In the genomic region with DNA sequence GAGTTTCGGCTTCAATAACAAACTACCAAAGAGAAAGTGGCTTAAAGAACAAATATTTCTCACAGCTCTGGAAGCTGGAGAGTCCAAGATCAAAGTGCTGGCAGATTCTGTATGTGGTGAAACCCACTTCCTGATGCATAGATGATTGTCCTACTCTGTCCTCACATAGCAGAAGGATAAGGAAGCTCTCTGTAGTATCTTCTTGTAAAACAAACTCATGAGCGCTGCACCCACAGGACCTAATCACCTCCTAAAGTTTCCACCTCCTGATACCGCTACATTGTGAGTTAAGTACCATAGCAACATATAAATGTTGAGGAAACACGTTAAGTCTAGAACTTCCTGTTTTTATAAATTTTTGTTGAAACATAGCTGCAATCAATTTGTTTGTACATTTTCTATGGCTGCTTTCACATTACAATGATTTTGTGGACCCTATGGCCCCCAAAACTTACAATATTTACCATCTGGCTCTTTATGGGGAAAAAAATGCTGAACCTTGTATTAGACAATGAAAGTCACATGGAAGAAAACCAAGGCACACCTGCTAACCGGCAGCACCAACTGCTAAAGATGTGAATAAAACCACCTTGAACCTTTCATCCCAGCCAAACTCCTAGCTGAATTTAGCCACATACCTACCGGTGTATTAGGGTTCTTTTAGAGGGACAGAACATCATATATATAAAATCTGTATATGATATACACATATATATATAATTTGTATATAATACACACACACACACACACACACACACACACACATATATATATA, we compare ENCODE assay signal across 15 cellular contexts.
DNase-seq lines count a peak whose midpoint lies in the region; ATAC-seq and TF ChIP-seq lines count a peak whose summit lies in the region.
"Had no signal": no experiment of that assay in that cellular context is flagged by ENCODE, and none has a peak within 500 bp of the region (broad histone marks: within the 10 kb centered on the region; RNA-seq: fewer than 3 reads in every experiment).

No MANE protein-coding gene starts in this region.

- peaks cover 4% of the 10 kb centered on the region for H3K4me1 ChIP-seq in Loucy (ENCODE audit: insufficient read depth, low read length, poor library complexity, severe bottlenecking)
- H3K4me1 ChIP-seq: testis had no signal

- H3K4me1 Mint-ChIP-seq in activated T-cell treated with anti-CD3 and anti-CD28 coated beads, Interleukin-2, amount 50 U/mL, for 24 hours (ENCODE audit: low read depth): peaks cover 14% of the 10 kb centered on the region
- H3K4me1 Mint-ChIP-seq in T-helper 17 cell: peaks cover 3% of the 10 kb centered on the region
- H3K4me1 Mint-ChIP-seq in stimulated activated naive B cell treated with anti-CD40 and anti-IgM and Interleukin-4, amounts not matched to agents 10 μg/mL and 1 μg/mL and 100 μg/mL, for 72 hours: peaks cover 0 to 12% of the 10 kb centered on the region in 2 donors
- H3K4me1 Mint-ChIP-seq in activated CD8-positive, alpha-beta memory T cell treated with anti-CD3 and anti-CD28 coated beads, Interleukin-2, amount 10 ng/mL, durations not matched to agents 7 days and 5 days: no peaks in the 10 kb centered on the region

- no peak for TF ChIP-seq CTCF in Loucy (conservative IDR thresholded peaks at IDR 0.05; ENCODE audit: low read length)

- no peak overlapping the region for H3K9ac ChIP-seq in Loucy (ENCODE audit: low read depth, low read length, poor library complexity, severe bottlenecking)

- H3K9me3 ChIP-seq in Loucy (ENCODE audit: insufficient read depth, low read depth, low read length) (no peaks in the 10 kb centered on the region), T-helper 17 cell (ENCODE audit: control insufficient read depth, low read length, poor library complexity, severe bottlenecking) (no peaks in the 10 kb centered on the region)
- H3K9me3 ChIP-seq: testis had no signal

- H4K20me1 ChIP-seq in Loucy (ENCODE audit: insufficient read depth, low read length, poor library complexity, severe bottlenecking): no peaks in the 10 kb centered on the region

- H3K79me2 ChIP-seq in Loucy (ENCODE audit: insufficient read depth, low read length): no peaks in the 10 kb centered on the region

- H3K36me3 Mint-ChIP-seq in activated T-cell treated with anti-CD3 and anti-CD28 coated beads, Interleukin-2, amount 50 U/mL, for 24 hours (ENCODE audit: low read depth): no peaks in the 10 kb centered on the region
- H3K36me3 Mint-ChIP-seq in T-helper 17 cell (ENCODE audit: low read depth): no peaks in the 10 kb centered on the region
- no peaks in the 10 kb centered on the region for H3K36me3 Mint-ChIP-seq in stimulated activated naive B cell treated with anti-CD40 and anti-IgM and Interleukin-4, amounts not matched to agents 10 μg/mL and 1 μg/mL and 100 μg/mL, for 72 hours
- no peaks in the 10 kb centered on the region for H3K36me3 Mint-ChIP-seq in activated CD8-positive, alpha-beta memory T cell treated with anti-CD3 and anti-CD28 coated beads, Interleukin-2, amount 10 ng/mL, durations not matched to agents 7 days and 5 days

- H2AFZ ChIP-seq in Loucy (ENCODE audit: low read length): peak overlapping the region; percentile 69; the same call in 1 of the 2 replicates

- DNase-seq in activated T-cell treated with anti-CD3 and anti-CD28 coated beads, Interleukin-2, amount 50 U/mL, for 24 hours: no peak
- DNase-seq in activated T-cell treated with anti-CD3 and anti-CD28 coated beads, Interleukin-2, amount 50 U/mL, for 48 hours: no peak
- DNase-seq in T-helper 17 cell (no peak), GM03348 (ENCODE audit: low spot score) (no peak)
- DNase-seq in stimulated activated naive B cell treated with anti-CD40 and anti-IgM and Interleukin-4, amounts not matched to agents 10 μg/mL and 1 μg/mL and 100 μg/mL, for 72 hours: no peak
- DNase-seq in activated CD8-positive, alpha-beta memory T cell treated with anti-CD3 and anti-CD28 coated beads, Interleukin-2, amount 10 ng/mL, durations not matched to agents 7 days and 5 days: no peak
- DNase-seq: ACHN; activated CD4-positive, alpha-beta T cell treated with anti-CD3 and anti-CD28 coated beads, Interleukin-2, amount 50 U/mL, for 48 hours; hypothalamus; left colon; NCI-H187 treated with DMSO at 0.1 percent for 48 hours; NCI-H510A treated with DMSO at 0.1 percent for 48 hours; testis had no signal

- H3K9me3 Mint-ChIP-seq in activated T-cell treated with anti-CD3 and anti-CD28 coated beads, Interleukin-2, amount 50 U/mL, for 24 hours: peaks cover 2% of the 10 kb centered on the region
- no peaks in the 10 kb centered on the region for H3K9me3 Mint-ChIP-seq in stimulated activated naive B cell treated with anti-CD40 and anti-IgM and Interleukin-4, amounts not matched to agents 10 μg/mL and 1 μg/mL and 100 μg/mL, for 72 hours
- H3K9me3 Mint-ChIP-seq in activated CD8-positive, alpha-beta memory T cell treated with anti-CD3 and anti-CD28 coated beads, Interleukin-2, amount 10 ng/mL, durations not matched to agents 7 days and 5 days (ENCODE audit: low read depth): peaks cover 8% of the 10 kb centered on the region

- no peaks in the 10 kb centered on the region for H3K27me3 Mint-ChIP-seq in activated T-cell treated with anti-CD3 and anti-CD28 coated beads, Interleukin-2, amount 50 U/mL, for 24 hours
- H3K27me3 Mint-ChIP-seq in T-helper 17 cell: no peaks in the 10 kb centered on the region
- no peaks in the 10 kb centered on the region for H3K27me3 Mint-ChIP-seq in stimulated activated naive B cell treated with anti-CD40 and anti-IgM and Interleukin-4, amounts not matched to agents 10 μg/mL and 1 μg/mL and 100 μg/mL, for 72 hours
- H3K27me3 Mint-ChIP-seq in activated CD8-positive, alpha-beta memory T cell treated with anti-CD3 and anti-CD28 coated beads, Interleukin-2, amount 10 ng/mL, durations not matched to agents 7 days and 5 days: no peaks in the 10 kb centered on the region

- H3K4me2 ChIP-seq in Loucy (ENCODE audit: low read depth, low read length, poor library complexity, severe bottlenecking): peak overlapping the region; percentile 50

- no peaks in the 10 kb centered on the region for H3K27me3 ChIP-seq in Loucy (ENCODE audit: insufficient read depth, low read length, poor library complexity, severe bottlenecking)
- H3K27me3 ChIP-seq: testis had no signal

- ATAC-seq in T-helper 17 cell: peak; percentile 83
- ATAC-seq in stimulated activated naive B cell treated with anti-CD40 and anti-IgM and Interleukin-4, amounts not matched to agents 10 μg/mL and 1 μg/mL and 100 μg/mL, for 72 hours (replicated peaks): peak; percentile 34 to 39
- ATAC-seq in HG02623 (IDR thresholded peaks at IDR 0.05; ENCODE audit: unreplicated experiment): no peak
- no peak for ATAC-seq in activated CD8-positive, alpha-beta memory T cell treated with anti-CD3 and anti-CD28 coated beads, Interleukin-2, amount 10 ng/mL, durations not matched to agents 7 days and 5 days
- ATAC-seq: left colon had no signal

- no peaks in the 10 kb centered on the region for H3F3A ChIP-seq in Loucy (ENCODE audit: low read depth)

- CTCF ChIA-PET in activated CD8-positive, alpha-beta memory T cell treated with anti-CD3 and anti-CD28 coated beads, Interleukin-2, amount 10 ng/mL, durations not matched to agents 7 days and 5 days (lab: Charles Lee): no interaction called here

- peak overlapping the region; percentile 22 for H3K27ac Mint-ChIP-seq in activated T-cell treated with anti-CD3 and anti-CD28 coated beads, Interleukin-2, amount 50 U/mL, for 24 hours
- no peak overlapping the region for H3K27ac Mint-ChIP-seq in T-helper 17 cell
- H3K27ac Mint-ChIP-seq in stimulated activated naive B cell treated with anti-CD40 and anti-IgM and Interleukin-4, amounts not matched to agents 10 μg/mL and 1 μg/mL and 100 μg/mL, for 72 hours: no peak overlapping the region
- no peak overlapping the region for H3K27ac Mint-ChIP-seq in activated CD8-positive, alpha-beta memory T cell treated with anti-CD3 and anti-CD28 coated beads, Interleukin-2, amount 10 ng/mL, durations not matched to agents 7 days and 5 days

- no peaks in the 10 kb centered on the region for H3K36me3 ChIP-seq in Loucy (ENCODE audit: insufficient read depth, low read length)

- peak overlapping the region; percentile 35 for H3K4me3 ChIP-seq in Loucy (ENCODE audit: low read length, poor library complexity, severe bottlenecking)
- H3K4me3 ChIP-seq: testis had no signal

- peak overlapping the region; percentile 37 for H3K4me3 Mint-ChIP-seq in activated T-cell treated with anti-CD3 and anti-CD28 coated beads, Interleukin-2, amount 50 U/mL, for 24 hours
- no peak overlapping the region for H3K4me3 Mint-ChIP-seq in T-helper 17 cell
- no peak overlapping the region for H3K4me3 Mint-ChIP-seq in stimulated activated naive B cell treated with anti-CD40 and anti-IgM and Interleukin-4, amounts not matched to agents 10 μg/mL and 1 μg/mL and 100 μg/mL, for 72 hours
- no peak overlapping the region for H3K4me3 Mint-ChIP-seq in activated CD8-positive, alpha-beta memory T cell treated with anti-CD3 and anti-CD28 coated beads, Interleukin-2, amount 10 ng/mL, durations not matched to agents 7 days and 5 days

- H3K9me2 ChIP-seq in Loucy (replicated peaks; ENCODE audit: low read depth, low read length): no peaks in the 10 kb centered on the region

Comparison
In these comparisons a context has a peak if more than half of its experiments do, and no peak if none do; other contexts are left out.
1. ATAC-seq: peak in T-helper 17 cell (single experiment) and stimulated activated naive B cell treated with anti-CD40 and anti-IgM and Interleukin-4, amounts not matched to agents 10 μg/mL and 1 μg/mL and 100 μg/mL, for 72 hours (2 of 2); none in HG02623 (single experiment) and activated CD8-positive, alpha-beta memory T cell treated with anti-CD3 and anti-CD28 coated beads, Interleukin-2, amount 10 ng/mL, durations not matched to agents 7 days and 5 days (single experiment).